Comparison of ENCODE assay signal across 10 cellular contexts in genomic region chr7:102125127-102125561, GRCh38.
DNase-seq lines count a peak whose midpoint lies in the region; ATAC-seq and TF ChIP-seq lines count a peak whose summit lies in the region.
"Had no signal": no experiment of that assay in that cellular context is flagged by ENCODE, and none has a peak within 500 bp of the region (broad histone marks: within the 10 kb centered on the region; RNA-seq: fewer than 3 reads in every experiment).

No MANE protein-coding gene starts in this region.

- DNase-seq in activated naive CD4-positive, alpha-beta T cell treated with anti-CD3 and anti-CD28 coated beads, Interleukin-2, amount 50 U/mL, for 72 hours (ENCODE audit: low spot score in 2 of 2), result no peak
- no peak for DNase-seq in activated naive CD4-positive, alpha-beta T cell treated with Interleukin-2 at 50 U/mL for 16 hours
- DNase-seq in right cardiac atrium (peak; percentile 82 to 92 (median 88)), upper lobe of right lung (peak; percentile 92), NCI-H1105 (lab: John Stamatoyannopoulos, UW) (no peak), NCI-H2196 treated with DMSO at 0.1 percent for 48 hours (lab: John Stamatoyannopoulos, UW; ENCODE audit: unreplicated experiment) (no peak)

- peak; percentile 34 to 36 for ATAC-seq in activated naive CD4-positive, alpha-beta T cell treated with anti-CD3 and anti-CD28 coated beads, Interleukin-2, amount 50 U/mL, for 72 hours
- peak; percentile 97 for ATAC-seq in SK-N-SH treated with all-trans-retinoic acid at 6 μM for 48 hours
- peak; percentile 90 to 94 for ATAC-seq in right cardiac atrium
- ATAC-seq in upper lobe of right lung, result peak; percentile 96
- ATAC-seq in HG02610 (IDR thresholded peaks at IDR 0.05; ENCODE audit: unreplicated experiment), result no peak
- ATAC-seq: left colon had no signal

- H3K4me3 ChIP-seq in right cardiac atrium (ENCODE audit: low read length) (no peak overlapping the region), upper lobe of right lung (no peak overlapping the region)

- no peaks in the 10 kb centered on the region for H3K36me3 ChIP-seq in upper lobe of right lung

- H3K9me3 ChIP-seq in right cardiac atrium (ENCODE audit: control insufficient read depth, low read length) (no peaks in the 10 kb centered on the region), upper lobe of right lung (no peaks in the 10 kb centered on the region)

- peaks cover 0 to 6% of the 10 kb centered on the region in 2 donors for H3K36me3 Mint-ChIP-seq in activated naive CD4-positive, alpha-beta T cell treated with anti-CD3 and anti-CD28 coated beads, Interleukin-2, amount 50 U/mL, for 72 hours

- WGBS in right cardiac atrium, result 56% methylated on average over 15 of the region's 15 CpGs

- H3K27me3 ChIP-seq in right cardiac atrium (ENCODE audit: control insufficient read depth, insufficient read depth) (no peaks in the 10 kb centered on the region), upper lobe of right lung (no peaks in the 10 kb centered on the region)

- no peaks in the 10 kb centered on the region for H3K9me3 Mint-ChIP-seq in activated naive CD4-positive, alpha-beta T cell treated with anti-CD3 and anti-CD28 coated beads, Interleukin-2, amount 50 U/mL, for 72 hours
- H3K9me3 Mint-ChIP-seq: T-helper 1 cell treated with Interleukin-12 subunit alpha and Interleukin-12 subunit beta and Interleukin-4 antibody, amounts not matched to agents 30 μg/mL and 1 μg/mL, for 36 hours had no signal

- peak; percentile 10 for TF ChIP-seq CTCF in upper lobe of right lung (IDR thresholded peaks at IDR 0.05)

- H3K4me1 ChIP-seq in right cardiac atrium (ENCODE audit: control insufficient read depth, insufficient read depth, low read length) (peaks cover 3% of the 10 kb centered on the region), upper lobe of right lung (peaks cover 23% of the 10 kb centered on the region)

- H3K27ac Mint-ChIP-seq in activated naive CD4-positive, alpha-beta T cell treated with anti-CD3 and anti-CD28 coated beads, Interleukin-2, amount 50 U/mL, for 72 hours, result no peak overlapping the region
- H3K27ac Mint-ChIP-seq: T-helper 1 cell treated with Interleukin-12 subunit alpha and Interleukin-12 subunit beta and Interleukin-4 antibody, amounts not matched to agents 30 μg/mL and 1 μg/mL, for 36 hours had no signal

- H3K27ac ChIP-seq in right cardiac atrium (ENCODE audit: low read length) (peak overlapping the region; percentile 75), upper lobe of right lung (no peak overlapping the region)

- intact Hi-C loops in right cardiac atrium (cut with DNase I), result no loop called here
- intact Hi-C loops in upper lobe of right lung (cut with DNase I), result no loop called here

TF ChIP-seq in SK-N-SH treated with all-trans-retinoic acid at 6 μM for 48 hours, 23 proteins besides CTCF, POLR2A, EP300 and RAD21:
- TF ChIP-seq ARNTL (CRISPR knock-in tag; IDR thresholded peaks at IDR 0.05; ENCODE audit: borderline replicate concordance, low read depth), result no peak
- TF ChIP-seq ZNF8 (CRISPR knock-in tag; IDR thresholded peaks at IDR 0.05), result no peak
- TF ChIP-seq ISL1 (CRISPR knock-in tag; IDR thresholded peaks at IDR 0.05), result no peak
TF ChIP-seq in SK-N-SH treated with all-trans-retinoic acid at 6 μM for 48 hours: peak in this region for 0.

Comparison
In these comparisons a context has a peak if more than half of its experiments do, and no peak if none do; other contexts are left out.
1. DNase-seq: peak in right cardiac atrium (3 of 3) and upper lobe of right lung (single experiment); none in activated naive CD4-positive, alpha-beta T cell treated with anti-CD3 and anti-CD28 coated beads, Interleukin-2, amount 50 U/mL, for 72 hours (0 of 2), activated naive CD4-positive, alpha-beta T cell treated with Interleukin-2 at 50 U/mL for 16 hours (single experiment), NCI-H1105 (single experiment) and NCI-H2196 treated with DMSO at 0.1 percent for 48 hours (single experiment).